Comparison of ENCODE assay signal across 8 cellular contexts in the genomic region with DNA sequence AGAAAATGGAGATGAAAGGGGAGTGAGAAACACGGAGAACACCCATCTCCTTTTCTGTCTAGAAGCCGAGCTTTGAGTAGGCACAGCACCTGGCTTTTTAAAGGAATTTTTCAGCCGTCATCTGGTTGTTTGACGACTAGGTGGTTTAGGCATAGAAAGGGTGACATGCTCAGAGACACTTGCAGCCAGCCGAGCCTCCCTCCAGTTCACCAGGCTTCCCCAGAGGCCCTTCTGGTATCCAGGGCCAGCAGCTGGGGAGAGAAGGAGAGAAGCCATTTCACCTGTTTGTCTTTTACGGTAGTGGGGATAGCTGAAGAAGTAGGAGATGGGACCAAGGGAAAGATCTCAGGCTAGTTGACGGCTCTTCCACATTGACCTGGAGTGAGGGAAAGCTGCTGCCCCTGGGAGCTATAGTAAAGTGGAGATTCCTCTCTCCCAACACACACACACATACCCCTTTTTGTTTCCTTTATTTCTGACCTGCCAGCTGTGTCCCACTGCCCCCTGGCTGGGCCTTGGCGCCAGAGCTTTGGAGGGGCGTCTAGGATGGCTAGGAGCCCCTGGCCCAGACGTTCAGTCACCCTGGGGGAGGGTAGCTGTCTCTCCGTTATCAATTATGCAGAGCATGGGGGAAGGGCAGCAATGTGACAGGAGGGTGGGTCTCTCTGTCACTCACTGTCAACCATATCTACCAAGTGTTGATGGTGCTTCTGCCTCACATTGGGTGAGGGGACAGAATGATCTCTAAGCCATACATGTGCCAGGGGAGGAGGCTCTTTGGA. TPM values are rescaled to one million over a fixed set of nuclear protein-coding genes. Genes with fewer than 3 reads are reported as not detected.
DNase-seq lines count a peak whose midpoint lies in the region; ATAC-seq and TF ChIP-seq lines count a peak whose summit lies in the region.

No MANE protein-coding gene starts in this region.

- peaks cover 0 to 11% (median 1%) of the 10 kb centered on the region in 3 experiments; a peak in 1 of 7 replicates for H3K36me3 Mint-ChIP-seq in H9 (ENCODE audit: insufficient read depth in 1 of 3, low read depth in 3 of 3)

- peaks cover 14% of the 10 kb centered on the region for H3K23me2 ChIP-seq in H9 (ENCODE audit: insufficient read length, low read depth, low read length, poor library complexity, severe bottlenecking)

- peaks cover 55 to 61% of the 10 kb centered on the region in 2 experiments for H3K4me1 Mint-ChIP-seq in H9

- H3K18ac ChIP-seq in H9 (ENCODE audit: insufficient read length, low read depth, low read length), result no peak overlapping the region

- H4K20me1 ChIP-seq in H9 (ENCODE audit: control insufficient read depth, insufficient read depth, insufficient read length) (peaks cover 2% of the 10 kb centered on the region), fibroblast of lung (ENCODE audit: control insufficient read depth, extremely low read depth, insufficient read depth, low read length) (no peaks in the 10 kb centered on the region)

- H2AK5ac ChIP-seq in H9 (ENCODE audit: insufficient read length, low read length), result no peak overlapping the region

- TF ChIP-seq POLR2A in Peyer's patch (IDR thresholded peaks at IDR 0.05), result no peak

- no peak overlapping the region for H3K27ac ChIP-seq in H9 (ENCODE audit: insufficient read length, low read depth, low read length)
- peak overlapping the region; percentile 74 to 82 (median 76) for H3K27ac ChIP-seq in Peyer's patch
- peak overlapping the region; percentile 71 for H3K27ac ChIP-seq in fibroblast of lung (ENCODE audit: insufficient read depth, low read length)

- H2AFZ ChIP-seq in H9 (ENCODE audit: low read length) (no peak overlapping the region), fibroblast of lung (ENCODE audit: low read length) (no peak overlapping the region)

- H2BK12ac ChIP-seq in H9 (ENCODE audit: insufficient read length, low read depth, low read length), result no peak overlapping the region

- no peak overlapping the region for H3K4ac ChIP-seq in H9 (ENCODE audit: low read depth, low read length)

- no peak overlapping the region for H3T11ph ChIP-seq in H9 (ENCODE audit: low read length)

- H3K56ac ChIP-seq in H9 (ENCODE audit: insufficient read length, low read depth, low read length), result no peak overlapping the region

- no peaks in the 10 kb centered on the region for H3K36me3 ChIP-seq in Peyer's patch
- peaks cover 4% of the 10 kb centered on the region for H3K36me3 ChIP-seq in fibroblast of lung (ENCODE audit: control insufficient read depth, insufficient read depth, low read length)

- H4K8ac ChIP-seq in H9 (replicated peaks; ENCODE audit: insufficient read length, low read depth, low read length), result no peak overlapping the region

- H3K9me3 ChIP-seq in H9 (ENCODE audit: control insufficient read depth, low read depth, low read length) (no peaks in the 10 kb centered on the region), Peyer's patch (no peaks in the 10 kb centered on the region), fibroblast of lung (ENCODE audit: control insufficient read depth, insufficient read depth, low read depth, low read length) (no peaks in the 10 kb centered on the region)

- peak overlapping the region; percentile 20 for H3K9ac ChIP-seq in H9 (ENCODE audit: extremely low read depth, insufficient read length, low read length)
- no peak overlapping the region for H3K9ac ChIP-seq in fibroblast of lung (ENCODE audit: insufficient read depth, low read length)

- no peak for TF ChIP-seq CTCF in H9 (conservative IDR thresholded peaks at IDR 0.05)
- no peak for TF ChIP-seq CTCF in Peyer's patch (IDR thresholded peaks at IDR 0.05)
- no peak for TF ChIP-seq CTCF in fibroblast of lung (conservative IDR thresholded peaks at IDR 0.05 in 1 of 2, IDR thresholded peaks at IDR 0.05 in 1 of 2; ENCODE audit: low read depth in 1 of 2, low read length in 2 of 2)

- no CpG with 5 or more reads among the region's 11 CpGs for WGBS in H9 (ENCODE audit: extremely low coverage, insufficient read length, low lambda C conversion rate)

- H3K4me3 Mint-ChIP-seq in H9, result peak overlapping the region; percentile 72 to 93

- H3K14ac ChIP-seq in H9 (ENCODE audit: insufficient read depth, low read length), result no peak overlapping the region

- peak overlapping the region; percentile 74 for H3K4me2 ChIP-seq in H9 (ENCODE audit: insufficient read depth, insufficient read length, low read length)
- peak overlapping the region; percentile 83 for H3K4me2 ChIP-seq in fibroblast of lung (ENCODE audit: extremely low read depth, insufficient read depth, low read length)

- DNase-seq in H9 (no peak), Peyer's patch (no peak), fibroblast of lung (ENCODE audit: low read depth in 2 of 2) (no peak), retina (peak; percentile 68), T-helper 9 cell (no peak)

- H4K5ac ChIP-seq in H9 (ENCODE audit: insufficient read length, low read depth, low read length), result no peak overlapping the region

- H4K91ac ChIP-seq in H9 (ENCODE audit: insufficient read length, low read depth, low read length), result no peak overlapping the region

- H3K79me1 ChIP-seq in H9 (ENCODE audit: insufficient read depth, low read depth, low read length, poor library complexity, severe bottlenecking), result peaks cover 2% of the 10 kb centered on the region

- H2BK120ac ChIP-seq in H9 (ENCODE audit: low read depth, low read length, poor library complexity, severe bottlenecking), result no peak overlapping the region

- no peak overlapping the region for H2BK15ac ChIP-seq in H9 (ENCODE audit: low read depth, low read length)

- peak overlapping the region; percentile 94 to 98 (median 97); a peak in 5 of 7 replicates for H3K27ac Mint-ChIP-seq in H9

- H3K4me3 ChIP-seq in Peyer's patch (peak overlapping the region; percentile 47 to 75 (median 56)), fibroblast of lung (replicated peaks in 1 of 4; ENCODE audit: control extremely low read depth in 1 of 4, insufficient read depth in 1 of 4, low read depth in 3 of 4, low read length in 4 of 4) (peak overlapping the region in 2 of 4 experiments; percentile 51 to 58)

- H3K23ac ChIP-seq in H9 (ENCODE audit: insufficient read length, low read depth, low read length), result no peak overlapping the region

- no peaks in the 10 kb centered on the region for H3K9me3 Mint-ChIP-seq in H9

- no peaks in the 10 kb centered on the region; the same call in none of the 2 replicates for H3K27me3 Mint-ChIP-seq in H9 (ENCODE audit: low read depth)

- no peak overlapping the region for H2BK20ac ChIP-seq in H9 (ENCODE audit: low read depth, low read length, poor library complexity, severe bottlenecking)

- H3K4me1 ChIP-seq in H9 (ENCODE audit: insufficient read depth, low read length), result peaks cover 6% of the 10 kb centered on the region; the same call in 1 of the 2 replicates
- peaks cover 0 to 27% (median 5%) of the 10 kb centered on the region in 4 donors for H3K4me1 ChIP-seq in Peyer's patch
- H3K4me1 ChIP-seq in fibroblast of lung (ENCODE audit: control insufficient read depth, extremely low read depth, insufficient read depth, low read length), result peaks cover 23% of the 10 kb centered on the region

- no peak for ATAC-seq in HG02678 (IDR thresholded peaks at IDR 0.05; ENCODE audit: unreplicated experiment)
- ATAC-seq in GM19397 (IDR thresholded peaks at IDR 0.05; ENCODE audit: unreplicated experiment), result no peak
- no peak for ATAC-seq in GM19351 (IDR thresholded peaks at IDR 0.05; ENCODE audit: unreplicated experiment)

- H2BK5ac ChIP-seq in H9 (ENCODE audit: insufficient read length, low read length), result no peak overlapping the region

- H3K27me3 ChIP-seq in H9 (ENCODE audit: insufficient read depth, low read length) (no peaks in the 10 kb centered on the region), Peyer's patch (no peaks in the 10 kb centered on the region), fibroblast of lung (ENCODE audit: control insufficient read depth, insufficient read depth, low read length) (no peaks in the 10 kb centered on the region)

- no peaks in the 10 kb centered on the region for H3K79me2 ChIP-seq in H9 (ENCODE audit: insufficient read depth, low read length)
- peaks cover 33% of the 10 kb centered on the region for H3K79me2 ChIP-seq in fibroblast of lung (ENCODE audit: control insufficient read depth, insufficient read depth, low read length)

RNA-seq across cellular contexts. Expression of a gene that starts 5.5 kb away (rescaled TPM):
- total RNA-seq in H9 (2021) (22.3 and 26.6 TPM in 2 replicates), Peyer's patch (10 to 100 TPM in 3 of 4 donors, 1 to 10 TPM in 1; 6.5 to 44.6 (median 11.6) TPM), fibroblast of lung (37.8 and 40.8 TPM in 2 replicates)
- 31.2 and 31.6 TPM in 2 replicates for polyA plus RNA-seq in fibroblast of lung
- 23.9 and 24.4 TPM in 2 replicates for polyA plus RNA-seq in fibroblast of lung (2012)
- 69.0 and 85.2 TPM in 2 replicates for polyA minus RNA-seq in fibroblast of lung (ENCODE audit: low replicate concordance)

RNA-seq across cellular contexts. Expression of a gene that starts 7.3 kb away (rescaled TPM):
- 79.2 and 80.1 TPM in 2 replicates for total RNA-seq in H9 (2021)
- 10 to 100 TPM; 25.7 to 30.3 (median 27.2) TPM for total RNA-seq in Peyer's patch
- total RNA-seq in fibroblast of lung, result 37.8 and 39.3 TPM in 2 replicates
- 19.8 and 25.9 TPM in 2 replicates for polyA plus RNA-seq in fibroblast of lung
- 23.5 and 33.8 TPM in 2 replicates for polyA plus RNA-seq in fibroblast of lung (2012)
- 27.3 and 27.9 TPM in 2 replicates for polyA minus RNA-seq in fibroblast of lung (ENCODE audit: low replicate concordance)

RNA-seq across cellular contexts. Expression of a gene that starts 13.5 kb away (rescaled TPM):
- total RNA-seq in H9 (2021) (not detected in 2 replicates), Peyer's patch (not detected), fibroblast of lung (not detected in 2 replicates)
- polyA plus RNA-seq in fibroblast of lung, result not detected in 2 replicates
- not detected in 2 replicates for polyA plus RNA-seq in fibroblast of lung (2012)
- not detected in 2 replicates for polyA minus RNA-seq in fibroblast of lung (ENCODE audit: low replicate concordance)

RNA-seq across cellular contexts. Expression of a gene that starts 41.9 kb away (rescaled TPM):
- total RNA-seq in H9 (2021), result 1,184 and 1,207 TPM in 2 replicates
- 100 to 1,000 TPM; 384 to 549 (median 500) TPM for total RNA-seq in Peyer's patch
- total RNA-seq in fibroblast of lung, result 251 and 271 TPM in 2 replicates
- 315 and 374 TPM in 2 replicates for polyA plus RNA-seq in fibroblast of lung
- polyA plus RNA-seq in fibroblast of lung (2012), result 674 and 727 TPM in 2 replicates
- polyA minus RNA-seq in fibroblast of lung (ENCODE audit: low replicate concordance), result 1,406 and 1,607 TPM in 2 replicates

RNA-seq across cellular contexts. Expression of a gene that starts 52.3 kb away (rescaled TPM):
- 144 and 147 TPM in 2 replicates for total RNA-seq in H9 (2021)
- 100 to 1,000 TPM; 160 to 541 (median 423) TPM for total RNA-seq in Peyer's patch
- 30.3 and 48.1 TPM in 2 replicates for total RNA-seq in fibroblast of lung
- 114 and 157 TPM in 2 replicates for polyA plus RNA-seq in fibroblast of lung
- polyA plus RNA-seq in fibroblast of lung (2012), result 231 and 250 TPM in 2 replicates
- 139 and 250 TPM in 2 replicates for polyA minus RNA-seq in fibroblast of lung (ENCODE audit: low replicate concordance)
